In the genomic region with DNA sequence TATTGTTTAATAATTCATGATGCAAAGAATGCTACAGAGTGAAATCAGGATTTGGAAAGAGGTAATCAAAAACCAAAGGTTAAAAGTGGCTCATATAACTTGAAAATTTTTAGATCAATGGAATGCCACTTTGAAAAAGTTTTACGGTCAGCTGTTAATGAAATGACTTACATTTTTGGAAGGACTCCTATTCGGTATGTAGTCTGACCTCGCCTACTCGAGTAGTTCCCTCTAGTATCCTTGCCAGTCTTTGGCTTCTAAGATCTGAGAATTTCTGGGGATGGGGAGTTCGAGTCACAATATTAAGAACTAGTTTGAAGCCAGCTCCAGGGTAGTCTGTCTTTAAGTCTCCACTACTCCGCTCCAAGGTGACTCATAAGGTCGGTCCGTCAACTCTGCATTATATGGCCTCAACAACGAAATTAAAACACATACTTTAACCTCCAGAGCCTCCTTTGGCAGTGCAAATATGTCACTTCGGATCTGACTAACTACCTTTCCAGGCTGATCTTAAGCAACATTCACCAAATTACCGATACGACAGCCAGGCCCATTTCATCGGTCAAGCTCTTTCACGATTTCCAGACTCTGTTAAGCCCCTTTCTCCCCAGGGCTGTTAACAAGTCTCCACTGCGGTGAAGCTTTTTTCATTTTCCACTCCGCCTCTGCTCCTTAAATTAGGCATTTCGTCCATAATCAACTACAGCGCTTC, we compare ENCODE assay signal across 8 cellular contexts. TPM values are rescaled to one million over a fixed set of nuclear protein-coding genes. Genes with fewer than 3 reads are reported as not detected.
DNase-seq lines count a peak whose midpoint lies in the region; ATAC-seq and TF ChIP-seq lines count a peak whose summit lies in the region.

No MANE protein-coding gene starts in this region.

- peaks cover 17% of the 10 kb centered on the region for H4K20me1 ChIP-seq in GM23338 (replicated peaks; ENCODE audit: insufficient read depth)
- H4K20me1 ChIP-seq in MM.1S (ENCODE audit: insufficient read depth, low read length), result peaks cover 16% of the 10 kb centered on the region
- peaks cover 9% of the 10 kb centered on the region for H4K20me1 ChIP-seq in hepatocyte (ENCODE audit: insufficient read depth, poor library complexity, severe bottlenecking)

- peak overlapping the region; percentile 92 for H3K9ac ChIP-seq in MM.1S (ENCODE audit: low read length)

- peaks cover 33% of the 10 kb centered on the region for H3K36me3 Mint-ChIP-seq in GM23338 (ENCODE audit: low read depth)

- TF ChIP-seq CTCF in GM23338 (conservative IDR thresholded peaks at IDR 0.05; ENCODE audit: low read depth in 2 of 2) (no peak), MM.1S (IDR thresholded peaks at IDR 0.05; ENCODE audit: low read length) (no peak; the same call in 1 of the 2 replicates), adrenal gland (IDR thresholded peaks at IDR 0.05) (no peak), hepatocyte (IDR thresholded peaks at IDR 0.05; ENCODE audit: poor library complexity) (no peak), gastrocnemius medialis (IDR thresholded peaks at IDR 0.05 in 4 of 5, conservative IDR thresholded peaks at IDR 0.05 in 1 of 5) (no peak)

- in situ Hi-C loops in gastrocnemius medialis (cut with MboI; ENCODE audit: low sequenced_read_pairs in 4 of 4), result no loop called here

- H3K4me3 ChIP-seq in GM23338 (peak overlapping the region; percentile 83), MM.1S (ENCODE audit: low read length) (peak overlapping the region; percentile 95), adrenal gland (peak overlapping the region; percentile 43 to 97 (median 84)), hepatocyte (peak overlapping the region; percentile 63), gastrocnemius medialis (peak overlapping the region; percentile 71 to 95 (median 86))

- no peak for TF ChIP-seq POLR2A in adrenal gland (IDR thresholded peaks at IDR 0.05)
- no peak for TF ChIP-seq POLR2A in gastrocnemius medialis (IDR thresholded peaks at IDR 0.05)

- H2AFZ ChIP-seq in GM23338 (peak overlapping the region; percentile 53; the same call in 1 of the 2 replicates), MM.1S (ENCODE audit: low read length) (peak overlapping the region; percentile 88), hepatocyte (peak overlapping the region; percentile 85)

- H3K9me3 Mint-ChIP-seq in GM23338, result peaks cover 9% of the 10 kb centered on the region; the same call in 2 of the 3 replicates

- H3K27me3 ChIP-seq in GM23338 (ENCODE audit: insufficient read depth) (no peaks in the 10 kb centered on the region), MM.1S (replicated peaks; ENCODE audit: insufficient read depth, low read length) (no peaks in the 10 kb centered on the region), adrenal gland (no peaks in the 10 kb centered on the region), hepatocyte (no peaks in the 10 kb centered on the region), gastrocnemius medialis (no peaks in the 10 kb centered on the region)

- WGBS in adrenal gland, 4 donors, result 6 to 11% (median 7%) methylated on average over 18 of the region's 18 CpGs
- WGBS in hepatocyte (ENCODE audit: low lambda C conversion rate, missing lambda C conversion rate), result 3% methylated on average over 18 of the region's 18 CpGs

- peak; percentile 60 for DNase-seq in DMS79 treated with DMSO at 0.1 percent for 48 hours (lab: John Stamatoyannopoulos, UW)
- no peak for DNase-seq in DMS79 (lab: John Stamatoyannopoulos, UW)
- DNase-seq in GM23338 (ENCODE audit: low spot score), result peak; percentile 38
- DNase-seq in MM.1S, result no peak
- DNase-seq in adrenal gland, result peak in 3 of 7 donors; percentile 33 to 41 (median 35)
- peak; percentile 68 for DNase-seq in hepatocyte (ENCODE audit: low spot score)
- DNase-seq in gastrocnemius medialis, result peak in 1 of 2 donors; percentile 11
- DNase-seq in NCI-H1417 (lab: John Stamatoyannopoulos, UW), result no peak

- H3K4me2 ChIP-seq in GM23338, result peak overlapping the region; percentile 86
- H3K4me2 ChIP-seq in MM.1S (ENCODE audit: low read depth, low read length), result peak overlapping the region; percentile 61
- peak overlapping the region; percentile 79 for H3K4me2 ChIP-seq in hepatocyte

- H3K9me2 ChIP-seq in GM23338 (ENCODE audit: insufficient read depth) (no peaks in the 10 kb centered on the region), MM.1S (replicated peaks; ENCODE audit: insufficient read depth, low read length) (no peaks in the 10 kb centered on the region), hepatocyte (replicated peaks; ENCODE audit: insufficient read depth) (no peaks in the 10 kb centered on the region)

- H3K4me3 Mint-ChIP-seq in GM23338, result peak overlapping the region; percentile 99

- ATAC-seq in GM23338, result peak; percentile 11
- peak; percentile 11 to 25 for ATAC-seq in gastrocnemius medialis

- H3K27ac ChIP-seq in GM23338 (ENCODE audit: low read depth) (peak overlapping the region; percentile 94), MM.1S (ENCODE audit: low read length) (peak overlapping the region; percentile 82), adrenal gland (peak overlapping the region; percentile 82 to 98 (median 94)), hepatocyte (peak overlapping the region; percentile 96), gastrocnemius medialis (peak overlapping the region; percentile 94 to 98 (median 96))

- H3K9me3 ChIP-seq in MM.1S (replicated peaks; ENCODE audit: insufficient read depth, low read length), result no peaks in the 10 kb centered on the region
- H3K9me3 ChIP-seq in adrenal gland (replicated peaks in 1 of 3), result no peaks in the 10 kb centered on the region
- no peaks in the 10 kb centered on the region for H3K9me3 ChIP-seq in hepatocyte (ENCODE audit: low read depth)
- no peaks in the 10 kb centered on the region for H3K9me3 ChIP-seq in gastrocnemius medialis

- H3K27ac Mint-ChIP-seq in GM23338, result peak overlapping the region; percentile 89

- H3K27me3 Mint-ChIP-seq in GM23338 (ENCODE audit: insufficient read depth, low read depth, poor library complexity), result peaks cover 13% of the 10 kb centered on the region

- peaks cover 57% of the 10 kb centered on the region for H3K79me2 ChIP-seq in GM23338 (replicated peaks; ENCODE audit: insufficient read depth)
- peaks cover 72% of the 10 kb centered on the region for H3K79me2 ChIP-seq in MM.1S (ENCODE audit: low read length)
- H3K79me2 ChIP-seq in hepatocyte, result peaks cover 60% of the 10 kb centered on the region

- peaks cover 4% of the 10 kb centered on the region; the same call in 1 of the 2 replicates for H3K36me3 ChIP-seq in GM23338 (ENCODE audit: insufficient read depth)
- no peaks in the 10 kb centered on the region for H3K36me3 ChIP-seq in MM.1S (replicated peaks; ENCODE audit: insufficient read depth, low read length)
- no peaks in the 10 kb centered on the region for H3K36me3 ChIP-seq in adrenal gland (replicated peaks in 1 of 2)
- no peaks in the 10 kb centered on the region for H3K36me3 ChIP-seq in hepatocyte (replicated peaks; ENCODE audit: insufficient read depth, low read depth)
- no peaks in the 10 kb centered on the region for H3K36me3 ChIP-seq in gastrocnemius medialis

- peaks cover 19% of the 10 kb centered on the region; the same call in 1 of the 2 replicates for H3K4me1 ChIP-seq in GM23338 (ENCODE audit: insufficient read depth)
- peaks cover 29% of the 10 kb centered on the region for H3K4me1 ChIP-seq in MM.1S (ENCODE audit: low read length)
- H3K4me1 ChIP-seq in adrenal gland (replicated peaks in 1 of 2), result peaks cover 18 to 41% of the 10 kb centered on the region in 2 donors
- peaks cover 13% of the 10 kb centered on the region for H3K4me1 ChIP-seq in hepatocyte (ENCODE audit: insufficient read depth)
- H3K4me1 ChIP-seq in gastrocnemius medialis, result peaks cover 53 to 59% of the 10 kb centered on the region in 2 donors

- H3K4me1 Mint-ChIP-seq in GM23338, result peaks cover 19% of the 10 kb centered on the region; the same call in 2 of the 3 replicates

- intact Hi-C loops in adrenal gland (cut with DNase I) (no loop called here), gastrocnemius medialis (cut with DNase I; ENCODE audit: low total_unique reads) (loop anchor here (1.0 to 5.0 kb wide), 5 partner anchors 124 to 852 kb away; partner anchors contain the start of genes ELF2, MAML3 and RAB33B)

- no peaks in the 10 kb centered on the region; the same call in 1 of the 2 replicates for H3F3A ChIP-seq in GM23338 (replicated peaks; ENCODE audit: low read depth)
- H3F3A ChIP-seq in MM.1S (ENCODE audit: insufficient read depth, low read length), result peaks cover 37% of the 10 kb centered on the region

TF ChIP-seq in GM23338, 12 proteins besides CTCF, POLR2A, EP300 and RAD21 (continues in another document):
- TF ChIP-seq ZNF331 (CRISPR knock-in tag; IDR thresholded peaks at IDR 0.05; ENCODE audit: low read depth) (no peak), CREB1 (CRISPR knock-in tag; IDR thresholded peaks at IDR 0.05; ENCODE audit: low read depth) (no peak)

RNA-seq across cellular contexts. Expression of gene NAA15, which starts 0.7 kb away (rescaled TPM):
- 95.0 and 101 TPM in 2 replicates for total RNA-seq in GM23338 (2014; rRNA removed; shearing (Covaris generic))
- polyA plus RNA-seq in GM23338 (2016; fragmentation: Nextera tagmentation; extraction: Ambion mirVana), result 48.2 and 80.1 TPM in 2 replicates
- total RNA-seq in adrenal gland, result 10 to 100 TPM; 12.4 to 36.2 (median 29.8) TPM
- polyA plus RNA-seq in adrenal gland, result 10 to 100 TPM in 1 of 3 donors, 1 to 10 TPM in 2; 4.6 to 29.0 (median 5.2) TPM
- total RNA-seq in hepatocyte, result 26.9 and 29.6 TPM in 2 replicates
- polyA plus RNA-seq in hepatocyte, result 15.3 and 25.6 TPM in 2 replicates
- total RNA-seq in gastrocnemius medialis, result 10 to 100 TPM; 25.0 to 48.8 (median 37.2) TPM

RNA-seq across cellular contexts. Expression of gene NDUFC1, which starts 1.7 kb away (rescaled TPM):
- total RNA-seq in GM23338 (2014; rRNA removed; shearing (Covaris generic)), result 31.8 and 44.4 TPM in 2 replicates
- polyA plus RNA-seq in GM23338 (2016; fragmentation: Nextera tagmentation; extraction: Ambion mirVana) (367 and 418 TPM in 2 replicates), adrenal gland (100 to 1,000 TPM in 2 of 3 donors, 10 to 100 TPM in 1; 99.7 to 235 (median 115) TPM), hepatocyte (160 and 198 TPM in 2 replicates)
- total RNA-seq in adrenal gland (100 to 1,000 TPM in 5 of 8 donors, 10 to 100 TPM in 3; 55.1 to 119 (median 105) TPM), hepatocyte (62.1 and 77.7 TPM in 2 replicates), gastrocnemius medialis (100 to 1,000 TPM in 1 of 4 donors, 10 to 100 TPM in 3; 30.5 to 102 (median 63.5) TPM)

RNA-seq across cellular contexts. Expression of gene MGARP, which starts 20.6 kb away (rescaled TPM):
- 2.4 and 2.8 TPM in 2 replicates for total RNA-seq in GM23338 (2014; rRNA removed; shearing (Covaris generic))
- polyA plus RNA-seq in GM23338 (2016; fragmentation: Nextera tagmentation; extraction: Ambion mirVana) (4.1 and 4.7 TPM in 2 replicates), adrenal gland (100 to 1,000 TPM in 2 of 3 donors, 10 to 100 TPM in 1; 79.2 to 252 (median 136) TPM), hepatocyte (2.9 and 4.3 TPM in 2 replicates)
- total RNA-seq in adrenal gland (100 to 1,000 TPM; 130 to 315 (median 257) TPM), hepatocyte (0.90 and 2.0 TPM in 2 replicates), gastrocnemius medialis (under 1 TPM in 3 of 4 donors, not detected in 1; 0.29 to 0.65 (median 0.38) TPM)

Comparison
In these comparisons a context has a peak if more than half of its experiments do, and no peak if none do; other contexts are left out.
1. DNase-seq: peak in DMS79 treated with DMSO at 0.1 percent for 48 hours (single experiment), GM23338 (single experiment) and hepatocyte (single experiment); none in DMS79 (single experiment), MM.1S (single experiment) and NCI-H1417 (0 of 3).
2. RNA of gene MGARP, which starts 20.6 kb away (total RNA-seq): 130 to 315 TPM in adrenal gland; 2.4 to 2.8 TPM in GM23338, 0.90 to 2.0 TPM in hepatocyte and 0.29 to 0.65 TPM in gastrocnemius medialis; every median in the first group is over 10 times any median in the second.
3. Peak in every context shown above with its lines, with median percentiles within 50 percentile points of each other: H2AFZ ChIP-seq, H3K27ac ChIP-seq, H3K4me2 ChIP-seq and H3K4me3 ChIP-seq.